21 cellular contexts compared by ENCODE assay signal in the genomic region with DNA sequence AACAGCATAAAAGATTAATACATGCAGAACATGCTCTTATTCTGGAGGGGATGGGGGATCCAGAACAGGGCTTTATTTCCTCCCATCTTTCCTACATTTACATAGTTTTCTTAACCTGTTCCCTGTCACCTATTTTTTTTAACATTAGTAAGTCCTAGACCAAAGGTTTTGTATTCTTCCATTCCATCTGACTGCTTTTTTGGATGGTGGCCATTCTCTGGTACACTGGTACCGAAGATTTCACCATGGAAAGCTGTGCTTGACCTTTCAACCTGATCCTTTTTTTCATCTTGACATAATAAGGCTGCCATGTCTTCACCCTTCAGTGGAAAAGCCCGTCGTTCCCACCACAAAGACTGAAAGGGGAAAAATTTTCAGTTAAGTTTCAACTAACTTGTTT.
"Had no signal": no experiment of that assay in that cellular context is flagged by ENCODE, and none has a peak within 500 bp of the region (broad histone marks: within the 10 kb centered on the region; RNA-seq: fewer than 3 reads in every experiment).

No MANE protein-coding gene starts in this region.

- H3K27me3 Mint-ChIP-seq: naive B cell; stimulated activated naive B cell treated with anti-CD40 and anti-IgM and Interleukin-4, amounts not matched to agents 10 μg/mL and 1 μg/mL and 100 μg/mL, for 72 hours; stimulated activated naive CD8-positive, alpha-beta T cell treated with anti-CD3 and anti-CD28 coated beads, Interleukin-15, Interleukin-2, amounts not matched to agents 100 ng/mL and 50 ng/mL, for 24 hours had no signal

- ATAC-seq: foreskin keratinocyte; gastroesophageal sphincter; heart left ventricle; mucosa of descending colon; stimulated activated naive B cell treated with anti-CD40 and anti-IgM and Interleukin-4, amounts not matched to agents 10 μg/mL and 1 μg/mL and 100 μg/mL, for 72 hours had no signal

- H3K4me3 Mint-ChIP-seq: mesothelial cell of epicardium; naive B cell; nephron progenitor cell; stimulated activated naive B cell treated with anti-CD40 and anti-IgM and Interleukin-4, amounts not matched to agents 10 μg/mL and 1 μg/mL and 100 μg/mL, for 72 hours; stimulated activated naive CD8-positive, alpha-beta T cell treated with anti-CD3 and anti-CD28 coated beads, Interleukin-15, Interleukin-2, amounts not matched to agents 100 ng/mL and 50 ng/mL, for 24 hours had no signal

- H3K27ac Mint-ChIP-seq: mesothelial cell of epicardium; nephron progenitor cell; stimulated activated naive B cell treated with anti-CD40 and anti-IgM and Interleukin-4, amounts not matched to agents 10 μg/mL and 1 μg/mL and 100 μg/mL, for 72 hours; stimulated activated naive CD8-positive, alpha-beta T cell treated with anti-CD3 and anti-CD28 coated beads, Interleukin-15, Interleukin-2, amounts not matched to agents 100 ng/mL and 50 ng/mL, for 24 hours had no signal

- DNase-seq: dermis blood vessel endothelial cell; effector memory CD4-positive, alpha-beta T cell; foreskin keratinocyte; heart left ventricle; islet precursor cell; mesenchymal stem cell; mucosa of descending colon; naive B cell; nephron progenitor cell; nucleus accumbens; ovary; retina; right lobe of liver; small intestine; stimulated activated CD4-positive, alpha-beta T cell treated with anti-CD3 and anti-CD28 coated beads, Interleukin-15, amount 100 ng/mL, for 24 hours; stimulated activated CD4-positive, alpha-beta T cell treated with anti-CD3 and anti-CD28 coated beads, Interleukin-2, amount 100 ng/mL, for 48 hours; stimulated activated naive B cell treated with anti-CD40 and anti-IgM and Interleukin-4, amounts not matched to agents 10 μg/mL and 1 μg/mL and 100 μg/mL, for 72 hours; upper lobe of left lung had no signal

- H3K9me3 Mint-ChIP-seq: naive B cell; nephron progenitor cell; stimulated activated naive B cell treated with anti-CD40 and anti-IgM and Interleukin-4, amounts not matched to agents 10 μg/mL and 1 μg/mL and 100 μg/mL, for 72 hours; stimulated activated naive CD8-positive, alpha-beta T cell treated with anti-CD3 and anti-CD28 coated beads, Interleukin-15, Interleukin-2, amounts not matched to agents 100 ng/mL and 50 ng/mL, for 24 hours had no signal

- H3K4me1 Mint-ChIP-seq: mesothelial cell of epicardium; naive B cell; nephron progenitor cell; stimulated activated naive B cell treated with anti-CD40 and anti-IgM and Interleukin-4, amounts not matched to agents 10 μg/mL and 1 μg/mL and 100 μg/mL, for 72 hours had no signal
